Comparison of ENCODE assay signal across 15 cellular contexts in the genomic region with DNA sequence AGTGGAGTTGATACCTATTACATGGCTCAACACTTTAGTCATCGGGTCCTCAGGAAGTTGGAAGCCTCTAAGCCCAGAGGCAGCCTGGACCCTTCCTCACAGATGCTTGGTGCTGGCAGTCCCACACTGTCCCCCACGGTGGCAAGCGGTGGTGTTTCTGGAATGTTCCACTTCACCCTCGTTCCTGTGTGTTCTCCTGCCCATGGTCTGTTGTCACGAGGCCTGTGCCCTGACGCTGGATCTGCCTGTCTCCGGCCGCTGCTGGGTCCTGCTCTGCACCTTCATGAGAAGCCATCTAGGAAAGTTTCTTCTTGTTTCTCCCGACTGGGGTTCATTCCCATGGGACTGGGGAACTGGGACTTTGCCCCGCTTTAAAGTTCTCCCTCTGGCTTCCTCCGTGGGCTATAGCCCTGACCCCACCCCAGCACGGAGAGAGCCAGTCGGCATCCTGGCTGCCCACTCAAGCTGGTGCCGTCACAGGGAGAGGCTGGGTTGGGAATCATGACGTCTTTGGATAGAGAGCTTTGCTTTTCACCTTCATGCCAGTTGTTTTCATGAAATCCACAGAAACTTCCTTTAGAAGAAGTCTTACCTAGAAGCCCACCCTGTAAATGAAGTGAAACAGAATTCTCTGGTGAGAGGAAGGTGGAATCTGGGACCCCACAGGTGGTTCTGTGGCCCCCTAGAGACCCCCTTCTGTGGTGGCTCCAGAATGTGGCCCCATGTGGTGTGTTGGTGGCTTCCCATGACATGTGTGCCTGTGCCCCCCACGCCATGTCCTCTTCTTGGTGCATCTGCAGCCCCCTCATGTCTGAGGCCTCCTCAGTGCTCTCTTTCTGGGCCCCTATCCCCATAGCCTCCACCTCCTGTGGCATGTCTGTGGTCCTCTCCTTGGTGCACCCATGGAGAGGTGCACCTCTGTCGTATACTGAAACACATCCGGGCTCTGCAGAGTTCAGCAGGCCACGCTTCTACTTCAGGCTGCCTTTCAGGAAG. TPM values are rescaled to one million over a fixed set of nuclear protein-coding genes. Genes with fewer than 3 reads are reported as not detected.
DNase-seq lines count a peak whose midpoint lies in the region; ATAC-seq, FAIRE-seq and TF ChIP-seq lines count a peak whose summit lies in the region.
"Had no signal": no experiment of that assay in that cellular context is flagged by ENCODE, and none has a peak within 500 bp of the region (broad histone marks: within the 10 kb centered on the region; RNA-seq: fewer than 3 reads in every experiment).

No MANE protein-coding gene starts in this region.

- no peak for FAIRE-seq in HepG2 (lab: Jason Lieb, UNC)
- FAIRE-seq: GM19239, H54 had no signal

- DNase-seq in H7 (peak; percentile 16), Panc1 (ENCODE audit: low read depth, low spot score) (no peak), HepG2 (ENCODE audit: low spot score) (no peak), sigmoid colon (peak; percentile 54), HAP-1 (ENCODE audit: low spot score in 2 of 2) (no peak), activated gamma-delta T cell (lab: John Stamatoyannopoulos, UW) (no peak), NCI-H1417 (lab: John Stamatoyannopoulos, UW) (no peak)
- DNase-seq in stimulated activated CD4-positive, alpha-beta T cell treated with anti-CD3 and anti-CD28 coated beads, Interleukin-4, amount 100 ng/mL, for 4 hours: no peak
- DNase-seq: CD4-positive, CD25-positive, alpha-beta regulatory T cell; NCI-H1105 treated with DMSO at 0.1 percent for 48 hours; NCI-H187; NCI-H526 treated with DMSO at 0.1 percent for 48 hours had no signal

- H3K27me3 ChIP-seq in H7 (ENCODE audit: control insufficient read depth, insufficient read depth, low read length) (no peaks in the 10 kb centered on the region), Panc1 (ENCODE audit: control insufficient read depth, insufficient read depth, low read length) (no peaks in the 10 kb centered on the region), HepG2 (ENCODE audit: control insufficient read depth in 1 of 2, insufficient read depth in 2 of 2, low read length in 2 of 2) (peaks cover 2 to 32% of the 10 kb centered on the region in 2 experiments), sigmoid colon (no peaks in the 10 kb centered on the region), HAP-1 (ENCODE audit: low read depth) (peaks cover 1% of the 10 kb centered on the region; the same call in 1 of the 2 replicates)

- TF ChIP-seq CTCF in Panc1 (IDR thresholded peaks at IDR 0.05) (no peak), HepG2 (CRISPR knock-in tag; IDR thresholded peaks at IDR 0.05) (no peak), sigmoid colon (IDR thresholded peaks at IDR 0.05) (no peak)

- no peak for TF ChIP-seq EP300 in HepG2 (IDR thresholded peaks at IDR 0.05; ENCODE audit: low read depth in 2 of 2, low read length in 2 of 2)
- TF ChIP-seq EP300 in HepG2 (CRISPR knock-in tag; IDR thresholded peaks at IDR 0.05; ENCODE audit: borderline replicate concordance): no peak
- no peak for TF ChIP-seq EP300 in sigmoid colon (IDR thresholded peaks at IDR 0.05)

- POLR2A ChIA-PET in Panc1 (lab: Charles Lee): no interaction called here
- POLR2A ChIA-PET in HepG2 (lab: Yijun Ruan, JAX): no interaction called here

- H3K79me2 ChIP-seq in HepG2 (ENCODE audit: insufficient read depth, low read length): no peaks in the 10 kb centered on the region

- no TSS peak for BruUV-seq in Panc1 (replicated peaks; lab: Mats Ljungman, UMichigan)
- BruUV-seq in HepG2 (replicated peaks; lab: Mats Ljungman, UMichigan): no TSS peak

- H3K27ac ChIP-seq in Panc1 (ENCODE audit: low read length): no peak overlapping the region
- no peak overlapping the region for H3K27ac ChIP-seq in HepG2 (ENCODE audit: extremely low read length, insufficient read depth, low read length)
- H3K27ac ChIP-seq in sigmoid colon: no peak overlapping the region

- 29% methylated on average over 15 of the region's 19 CpGs for WGBS in HepG2 (ENCODE audit: low lambda C conversion rate)
- WGBS in sigmoid colon, 2 donors: 76 to 90% methylated on average over 19 of the region's 19 CpGs

- H3K4me2 ChIP-seq in HepG2 (ENCODE audit: low read depth, low read length): no peak overlapping the region

- CTCF ChIA-PET in Panc1 (lab: Charles Lee) (no interaction called here), HepG2 (lab: Yijun Ruan, JAX; ENCODE audit: low intra/inter-chr PET ratio, low total read pairs) (no interaction called here)

- intact Hi-C loops in Panc1 (cut with micrococcal nuclease; ENCODE audit: unreplicated experiment) (no loop called here), HepG2 (cut with micrococcal nuclease; ENCODE audit: unreplicated experiment) (no loop called here), sigmoid colon (cut with DNase I) (no loop called here)

- in situ Hi-C loops in Panc1 (cut with HindIII; ENCODE audit: low pct_unique_long_range_greater_than_20kb, low sequenced_read_pairs): no loop called here
- in situ Hi-C loops in HepG2 (cut with HindIII; ENCODE audit: extremely low pct_ligation_motif_present, low pct_unique_long_range_greater_than_20kb): no loop called here
- in situ Hi-C loops in HAP-1 (cut with MboI; ENCODE audit: low sequenced_read_pairs): loop anchor here (25.0 kb wide), 2 partner anchors 226 to 701 kb away; no protein-coding TSS in a partner anchor

- H3K36me3 ChIP-seq in H7 (replicated peaks; ENCODE audit: control insufficient read depth, insufficient read depth, low read length) (no peaks in the 10 kb centered on the region), Panc1 (ENCODE audit: control insufficient read depth, insufficient read depth, low read length) (no peaks in the 10 kb centered on the region), HepG2 (replicated peaks in 1 of 2; ENCODE audit: control insufficient read depth in 1 of 2, insufficient read depth in 2 of 2, low read length in 2 of 2) (no peaks in the 10 kb centered on the region), sigmoid colon (no peaks in the 10 kb centered on the region), HAP-1 (replicated peaks) (no peaks in the 10 kb centered on the region)

- ATAC-seq in Panc1 (peak; percentile 28; the same call in 1 of the 2 replicates), HepG2 (peak; percentile 30; the same call in 1 of the 3 replicates)

- H3K4me1 ChIP-seq in Panc1 (ENCODE audit: control insufficient read depth, insufficient read depth, low read length) (no peaks in the 10 kb centered on the region), HepG2 (ENCODE audit: insufficient read depth, low read length) (no peaks in the 10 kb centered on the region), sigmoid colon (no peaks in the 10 kb centered on the region), HAP-1 (no peaks in the 10 kb centered on the region)
- H3K4me1 ChIP-seq: Caco-2 had no signal

- TF ChIP-seq POLR2A in HepG2 (IDR thresholded peaks at IDR 0.05; ENCODE audit: insufficient read depth in 1 of 2, low read depth in 2 of 2, low read length in 2 of 2) (no peak), sigmoid colon (IDR thresholded peaks at IDR 0.05) (no peak)

- no peak overlapping the region for H3K4me3 ChIP-seq in H7 (ENCODE audit: insufficient read depth, low read depth, low read length)
- H3K4me3 ChIP-seq in Panc1 (ENCODE audit: low read depth in 2 of 2, low read length in 2 of 2): no peak overlapping the region
- no peak overlapping the region for H3K4me3 ChIP-seq in HepG2 (replicated peaks in 1 of 3; ENCODE audit: insufficient read depth in 1 of 3, low read depth in 2 of 3, low read length in 3 of 3)
- no peak overlapping the region for H3K4me3 ChIP-seq in sigmoid colon
- H3K4me3 ChIP-seq in HAP-1: no peak overlapping the region

- no peaks in the 10 kb centered on the region for H3K9me3 ChIP-seq in Panc1 (ENCODE audit: control insufficient read depth, insufficient read depth, low read depth, low read length)
- H3K9me3 ChIP-seq in HepG2 (ENCODE audit: low read length): no peaks in the 10 kb centered on the region
- H3K9me3 ChIP-seq in sigmoid colon: no peaks in the 10 kb centered on the region
- H3K9me3 ChIP-seq in HAP-1: no peaks in the 10 kb centered on the region; the same call in 1 of the 2 replicates

- no peak for TF ChIP-seq RAD21 in HepG2 (CRISPR knock-in tag; IDR thresholded peaks at IDR 0.05)

- H2AFZ ChIP-seq in HepG2 (ENCODE audit: low read length): no peak overlapping the region

- H3K9ac ChIP-seq in HepG2 (ENCODE audit: insufficient read depth, low read depth, low read length): no peak overlapping the region

- no peaks in the 10 kb centered on the region for H4K20me1 ChIP-seq in HepG2 (ENCODE audit: insufficient read depth, low read length)

RNA-seq across cellular contexts. Expression of a gene that starts 43.8 kb away (rescaled TPM):
- total RNA-seq in H7 (2014; rRNA removed; shearing (Covaris generic)): 60.3 and 63.0 TPM in 2 replicates
- total RNA-seq in Panc1 (2021; ENCODE audit: unreplicated experiment) (45.9 TPM), HepG2 (2016; rRNA removed; fragmentation: Illumina TruSeq; extraction: Trizol) (33.0 and 39.5 TPM in 2 replicates), sigmoid colon (under 1 TPM in 3 of 4 donors, not detected in 1; 0.16 to 0.83 (median 0.54) TPM)
- polyA plus RNA-seq in Panc1 (2012; ENCODE audit: insufficient read length): 22.9 TPM
- 8.1 and 9.8 TPM in 2 replicates for total RNA-seq in HepG2 (2016; cell fraction: cytosol; rRNA removed; fragmentation: Illumina TruSeq; extraction: Trizol; ENCODE audit: low read depth)
- total RNA-seq in HepG2 (2016; cell fraction: insoluble cytoplasmic fraction; rRNA removed; fragmentation: Illumina TruSeq; extraction: Trizol): 33.0 and 42.4 TPM in 2 replicates
- total RNA-seq in HepG2 (2016; cell fraction: membrane; rRNA removed; fragmentation: Illumina TruSeq; extraction: Trizol): 19.4 and 20.2 TPM in 2 replicates
- total RNA-seq in HepG2 (2016; cell fraction: nucleus; rRNA removed; fragmentation: Illumina TruSeq; extraction: Trizol): 18.6 TPM in 2 replicates
- polyA plus RNA-seq in HepG2 (2011; rRNA removed) (12.8 and 13.5 TPM in 2 replicates), sigmoid colon (1 to 10 TPM; 1.2 to 7.7 (median 3.9) TPM)
- 6.1 and 7.0 TPM in 2 replicates for polyA plus RNA-seq in HepG2 (2011; cell fraction: cytosol; rRNA removed)
- 11.6 and 18.6 TPM in 2 replicates for polyA plus RNA-seq in HepG2 (2011; cell fraction: nucleus; rRNA removed)
- polyA plus RNA-seq in HepG2 (2012): 6.5 and 11.3 TPM in 2 replicates
- polyA plus RNA-seq in HepG2 (2016; cell fraction: cytosol; fragmentation: Illumina TruSeq; extraction: Trizol; ENCODE audit: low read depth): 4.9 and 6.9 TPM in 2 replicates
- 44.2 and 47.5 TPM in 2 replicates for polyA plus RNA-seq in HepG2 (2016; cell fraction: insoluble cytoplasmic fraction; fragmentation: Illumina TruSeq; extraction: Trizol; ENCODE audit: low read depth)
- polyA plus RNA-seq in HepG2 (2016; cell fraction: membrane; fragmentation: Illumina TruSeq; extraction: Trizol; ENCODE audit: low read depth): 13.5 and 13.6 TPM in 2 replicates
- polyA plus RNA-seq in HepG2 (2016; cell fraction: nucleus; fragmentation: Illumina TruSeq; extraction: Trizol; ENCODE audit: insufficient read depth, low read depth): 42.0 and 45.8 TPM in 2 replicates
- 6.3 and 101 TPM in 2 replicates for polyA minus RNA-seq in HepG2 (2011; rRNA and poly(A)+ RNA removed; ENCODE audit: low replicate concordance)
- polyA minus RNA-seq in HepG2 (2011; cell fraction: cytosol; rRNA and poly(A)+ RNA removed): 4.5 and 11.3 TPM in 2 replicates
- polyA minus RNA-seq in HepG2 (2011; cell fraction: nucleus; rRNA and poly(A)+ RNA removed): 9.2 and 11.7 TPM in 2 replicates

RNA-seq across cellular contexts. Expression of a gene that starts 43.8 kb away (rescaled TPM):
- 32.1 and 39.3 TPM in 2 replicates for total RNA-seq in H7 (2014; rRNA removed; shearing (Covaris generic))
- total RNA-seq in Panc1 (2021; ENCODE audit: unreplicated experiment) (64.3 TPM), HepG2 (2016; rRNA removed; fragmentation: Illumina TruSeq; extraction: Trizol) (20.7 and 22.9 TPM in 2 replicates), sigmoid colon (10 to 100 TPM; 21.4 to 38.8 (median 24.6) TPM)
- 61.7 TPM for polyA plus RNA-seq in Panc1 (2012; ENCODE audit: insufficient read length)
- total RNA-seq in HepG2 (2016; cell fraction: cytosol; rRNA removed; fragmentation: Illumina TruSeq; extraction: Trizol; ENCODE audit: low read depth): 6.6 and 8.1 TPM in 2 replicates
- 18.6 and 24.6 TPM in 2 replicates for total RNA-seq in HepG2 (2016; cell fraction: insoluble cytoplasmic fraction; rRNA removed; fragmentation: Illumina TruSeq; extraction: Trizol)
- total RNA-seq in HepG2 (2016; cell fraction: membrane; rRNA removed; fragmentation: Illumina TruSeq; extraction: Trizol): 10.4 and 11.6 TPM in 2 replicates
- 30.9 and 31.0 TPM in 2 replicates for total RNA-seq in HepG2 (2016; cell fraction: nucleus; rRNA removed; fragmentation: Illumina TruSeq; extraction: Trizol)
- polyA plus RNA-seq in HepG2 (2011; rRNA removed) (5.2 and 6.3 TPM in 2 replicates), sigmoid colon (10 to 100 TPM; 12.9 to 28.3 (median 14.4) TPM)
- 4.5 and 4.6 TPM in 2 replicates for polyA plus RNA-seq in HepG2 (2011; cell fraction: cytosol; rRNA removed)
- 36.0 and 39.4 TPM in 2 replicates for polyA plus RNA-seq in HepG2 (2011; cell fraction: nucleus; rRNA removed)
- 10.7 and 10.9 TPM in 2 replicates for polyA plus RNA-seq in HepG2 (2012)
- polyA plus RNA-seq in HepG2 (2016; cell fraction: cytosol; fragmentation: Illumina TruSeq; extraction: Trizol; ENCODE audit: low read depth): 2.4 and 2.5 TPM in 2 replicates
- polyA plus RNA-seq in HepG2 (2016; cell fraction: insoluble cytoplasmic fraction; fragmentation: Illumina TruSeq; extraction: Trizol; ENCODE audit: low read depth): 17.6 and 19.2 TPM in 2 replicates
- polyA plus RNA-seq in HepG2 (2016; cell fraction: membrane; fragmentation: Illumina TruSeq; extraction: Trizol; ENCODE audit: low read depth): 4.9 and 5.4 TPM in 2 replicates
- polyA plus RNA-seq in HepG2 (2016; cell fraction: nucleus; fragmentation: Illumina TruSeq; extraction: Trizol; ENCODE audit: insufficient read depth, low read depth): 65.1 and 68.5 TPM in 2 replicates
- 15.9 and 73.1 TPM in 2 replicates for polyA minus RNA-seq in HepG2 (2011; rRNA and poly(A)+ RNA removed; ENCODE audit: low replicate concordance)
- 4.1 and 5.6 TPM in 2 replicates for polyA minus RNA-seq in HepG2 (2011; cell fraction: cytosol; rRNA and poly(A)+ RNA removed)
- 30.7 and 34.1 TPM in 2 replicates for polyA minus RNA-seq in HepG2 (2011; cell fraction: nucleus; rRNA and poly(A)+ RNA removed)

Comparison
In these comparisons a context has a peak if more than half of its experiments do, and no peak if none do; other contexts are left out.
1. DNase-seq: peak in H7 (single experiment) and sigmoid colon (single experiment); none in Panc1 (single experiment), HepG2 (single experiment), HAP-1 (0 of 2), stimulated activated CD4-positive, alpha-beta T cell treated with anti-CD3 and anti-CD28 coated beads, Interleukin-4, amount 100 ng/mL, for 4 hours (0 of 2), activated gamma-delta T cell (single experiment) and NCI-H1417 (0 of 3).
2. RNA of a gene that starts 43.8 kb away (total RNA-seq): 60.3 to 63.0 TPM in H7, 45.9 TPM in Panc1 (single experiment) and 8.1 to 42.4 TPM in HepG2; 0.16 to 0.83 TPM in sigmoid colon; every median in the first group is over 4 times any median in the second.